In genomic region chr16:57245472-57246113, GRCh38 we compare ENCODE assay signal across 1 cellular context.
TF ChIP-seq lines count a peak whose summit lies in the region.

No MANE protein-coding gene starts in this region.

TF ChIP-seq in HepG2, 621 proteins besides CTCF, POLR2A, EP300 and RAD21 (continued from another document and continues in another):
- TF ChIP-seq IRF9 (CRISPR knock-in tag; IDR thresholded peaks at IDR 0.05; ENCODE audit: borderline replicate concordance) (no peak), KMT2A (CRISPR knock-in tag; IDR thresholded peaks at IDR 0.05) (no peak), ZNF30 (CRISPR knock-in tag; IDR thresholded peaks at IDR 0.05) (no peak), KDM2A (CRISPR knock-in tag; IDR thresholded peaks at IDR 0.05; ENCODE audit: borderline replicate concordance, low read depth) (peak; percentile 8; the same call in 1 of the 2 replicates), ZNF781 (CRISPR knock-in tag; IDR thresholded peaks at IDR 0.05; ENCODE audit: borderline replicate concordance, not compliant biosample characterization) (no peak), ZNF691 (CRISPR knock-in tag; IDR thresholded peaks at IDR 0.05; ENCODE audit: borderline replicate concordance, low read depth) (0 out of 2 replicates have a peak, but pooled peaks have one; percentile 0), ASH2L (IDR thresholded peaks at IDR 0.05; ENCODE audit: insufficient read length, low read depth, low read length) (peak; percentile 56), GLMP (CRISPR knock-in tag; IDR thresholded peaks at IDR 0.05; ENCODE audit: borderline replicate concordance) (no peak), MXD4 (CRISPR knock-in tag; IDR thresholded peaks at IDR 0.05) (no peak), AHDC1 (CRISPR knock-in tag; IDR thresholded peaks at IDR 0.05; ENCODE audit: borderline replicate concordance) (no peak), ZNF234 (CRISPR knock-in tag; conservative IDR thresholded peaks at IDR 0.05) (peak; percentile 71; the same call in 1 of the 2 replicates), HOXA7 (CRISPR knock-in tag; IDR thresholded peaks at IDR 0.05) (no peak), ZNF737 (CRISPR knock-in tag; IDR thresholded peaks at IDR 0.05; ENCODE audit: borderline replicate concordance) (0 out of 2 replicates have a peak, but pooled peaks have one; percentile 26), GRHL1 (CRISPR knock-in tag; conservative IDR thresholded peaks at IDR 0.05) (no peak), YY1 (IDR thresholded peaks at IDR 0.05; ENCODE audit: insufficient read depth, insufficient replicate concordance, low read depth, low read length) (no peak), BCL6 (CRISPR knock-in tag; IDR thresholded peaks at IDR 0.05) (no peak; the same call in 1 of the 2 replicates), MATR3 (CRISPR knock-in tag; IDR thresholded peaks at IDR 0.05) (no peak), DDIT3 (CRISPR knock-in tag; IDR thresholded peaks at IDR 0.05) (no peak), MTF2 (CRISPR knock-in tag; IDR thresholded peaks at IDR 0.05; ENCODE audit: borderline replicate concordance) (no peak; the same call in 1 of the 2 replicates), KLF13 (CRISPR knock-in tag; IDR thresholded peaks at IDR 0.05) (0 out of 2 replicates have a peak, but pooled peaks have one; percentile 13), ZNF510 (CRISPR knock-in tag; IDR thresholded peaks at IDR 0.05; ENCODE audit: low read depth) (no peak), THAP9 (CRISPR knock-in tag; IDR thresholded peaks at IDR 0.05; ENCODE audit: borderline replicate concordance) (peak; percentile 5; the same call in 1 of the 2 replicates), SETDB1 (CRISPR knock-in tag; IDR thresholded peaks at IDR 0.05; ENCODE audit: borderline replicate concordance) (no peak), FOXA1 (IDR thresholded peaks at IDR 0.05) (no peak), FOXA1 (CRISPR knock-in tag; IDR thresholded peaks at IDR 0.05) (no peak), NFYB (CRISPR knock-in tag; IDR thresholded peaks at IDR 0.05) (no peak), PHF21A (CRISPR knock-in tag; IDR thresholded peaks at IDR 0.05) (no peak), ZNF577 (CRISPR knock-in tag; IDR thresholded peaks at IDR 0.05; ENCODE audit: borderline replicate concordance, low read depth) (no peak; the same call in 1 of the 2 replicates), NR2F1 (CRISPR knock-in tag; IDR thresholded peaks at IDR 0.05) (0 out of 4 replicates have a peak, but pooled peaks of 1 of the 2 experiments have one; percentile 6), SPEN (CRISPR knock-in tag; IDR thresholded peaks at IDR 0.05; ENCODE audit: low read depth) (no peak), TOPORS (CRISPR knock-in tag; IDR thresholded peaks at IDR 0.05) (0 out of 2 replicates have a peak, but pooled peaks have one; percentile 22), KLF9 (CRISPR knock-in tag; IDR thresholded peaks at IDR 0.05; ENCODE audit: low read depth) (no peak), ZNF12 (CRISPR knock-in tag; IDR thresholded peaks at IDR 0.05) (no peak), TMF1 (CRISPR knock-in tag; IDR thresholded peaks at IDR 0.05; ENCODE audit: low read depth) (0 out of 2 replicates have a peak, but pooled peaks have one; percentile 0), KLF12 (CRISPR knock-in tag; IDR thresholded peaks at IDR 0.05; ENCODE audit: borderline replicate concordance) (peak; percentile 7; the same call in 1 of the 2 replicates), ZNF891 (CRISPR knock-in tag; IDR thresholded peaks at IDR 0.05) (no peak), SNRNP70 (IDR thresholded peaks at IDR 0.05; ENCODE audit: low read depth, low read length) (no peak), SALL1 (CRISPR knock-in tag; IDR thresholded peaks at IDR 0.05) (no peak; the same call in 1 of the 2 replicates), ZNF431 (CRISPR knock-in tag; IDR thresholded peaks at IDR 0.05; ENCODE audit: borderline replicate concordance, low read depth) (no peak), PATZ1 (CRISPR knock-in tag; IDR thresholded peaks at IDR 0.05) (peak; percentile 94), ZNF430 (CRISPR knock-in tag; IDR thresholded peaks at IDR 0.05) (no peak; the same call in none of the 2 replicates), PBX2 (CRISPR knock-in tag; IDR thresholded peaks at IDR 0.05) (no peak), ZSCAN9 (CRISPR knock-in tag; IDR thresholded peaks at IDR 0.05; ENCODE audit: borderline replicate concordance) (no peak), ZNF672 (CRISPR knock-in tag; IDR thresholded peaks at IDR 0.05) (no peak), HMGXB4 (CRISPR knock-in tag; IDR thresholded peaks at IDR 0.05; ENCODE audit: borderline replicate concordance in 1 of 2, low read depth in 1 of 2) (peak in 1 of 2 experiments; percentile 65; a peak in 2 of 4 replicates), RORA (CRISPR knock-in tag; IDR thresholded peaks at IDR 0.05) (no peak)
